In the genomic region with DNA sequence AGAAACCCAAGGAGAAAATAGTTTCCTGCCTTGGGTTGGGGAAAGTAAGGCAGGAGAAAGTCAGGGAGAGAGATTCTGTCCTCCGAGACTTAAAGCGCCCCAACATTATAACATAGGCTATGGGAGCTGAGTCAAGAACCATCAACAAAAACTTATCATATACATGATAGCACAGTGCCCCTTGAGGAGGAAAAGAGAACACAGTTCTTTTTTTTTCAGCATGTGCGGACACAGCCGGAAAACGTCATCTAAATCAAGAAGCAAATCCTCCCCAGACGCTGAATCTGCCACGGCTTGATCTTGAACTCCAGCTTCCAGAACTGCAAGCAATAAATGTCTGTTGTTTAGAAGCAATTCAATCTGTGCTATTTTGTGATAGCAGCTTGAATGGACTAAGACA, we compare ENCODE assay signal across 9 cellular contexts.
DNase-seq lines count a peak whose midpoint lies in the region; ATAC-seq and TF ChIP-seq lines count a peak whose summit lies in the region.
"Had no signal": no experiment of that assay in that cellular context is flagged by ENCODE, and none has a peak within 500 bp of the region (broad histone marks: within the 10 kb centered on the region; RNA-seq: fewer than 3 reads in every experiment).

No MANE protein-coding gene starts in this region.

- WGBS in right lobe of liver (ENCODE audit: insufficient coverage, low coverage, low lambda C conversion rate, missing lambda C conversion rate) = 26% methylated on average over 7 of the region's 7 CpGs

- H3K27ac ChIP-seq in HUES48 (ENCODE audit: low read depth, low read length) (peak overlapping the region; percentile 1), RWPE2 (ENCODE audit: poor library complexity, severe bottlenecking) (no peak overlapping the region), right lobe of liver (no peak overlapping the region)
- H3K27ac ChIP-seq: left lung had no signal

- no peak overlapping the region for H3K4me3 ChIP-seq in HUES48 (ENCODE audit: low read depth, low read length)
- H3K4me3 ChIP-seq in RWPE2 (ENCODE audit: severe bottlenecking) = no peak overlapping the region
- no peak overlapping the region for H3K4me3 ChIP-seq in right lobe of liver
- H3K4me3 ChIP-seq: left lung had no signal

- no peak for TF ChIP-seq POLR2A in right lobe of liver (IDR thresholded peaks at IDR 0.05)

- intact Hi-C loops in right lobe of liver (cut with DNase I) = no loop called here

- H3K27me3 ChIP-seq in HUES48 (ENCODE audit: control insufficient read depth, insufficient read depth, low read length) = no peaks in the 10 kb centered on the region
- H3K27me3 ChIP-seq in RWPE2 (ENCODE audit: insufficient read depth, poor library complexity, severe bottlenecking) = no peaks in the 10 kb centered on the region
- H3K27me3 ChIP-seq in right lobe of liver = no peaks in the 10 kb centered on the region
- H3K27me3 ChIP-seq: left lung had no signal

- H3K36me3 ChIP-seq in HUES48 (ENCODE audit: control insufficient read depth, insufficient read depth, low read length) = no peaks in the 10 kb centered on the region
- H3K36me3 ChIP-seq in RWPE2 (ENCODE audit: low read depth) = no peaks in the 10 kb centered on the region
- no peaks in the 10 kb centered on the region for H3K36me3 ChIP-seq in right lobe of liver
- H3K36me3 ChIP-seq: left lung had no signal

- in situ Hi-C loops in GM13976 (cut with MboI; ENCODE audit: low sequenced_read_pairs, unreplicated experiment) = no loop called here

- H3K4me1 ChIP-seq in HUES48 (ENCODE audit: control insufficient read depth, insufficient read depth, low read length) (peaks cover 13% of the 10 kb centered on the region), RWPE2 (ENCODE audit: insufficient read depth, poor library complexity, severe bottlenecking) (no peaks in the 10 kb centered on the region), right lobe of liver (no peaks in the 10 kb centered on the region)
- H3K4me1 ChIP-seq: left lung had no signal

- DNase-seq in GM13976 (ENCODE audit: low spot score) = peak; percentile 3
- no peak for DNase-seq in RWPE2 (ENCODE audit: low spot score)
- no peak for DNase-seq in right lobe of liver
- no peak for DNase-seq in T-helper 2 cell
- DNase-seq in stimulated activated CD4-positive, alpha-beta T cell treated with anti-CD3 and anti-CD28 coated beads, Interleukin-2, amount 100 ng/mL, for 48 hours = no peak
- DNase-seq: left lung had no signal

- TF ChIP-seq CTCF in GM13976 (IDR thresholded peaks at IDR 0.05; ENCODE audit: borderline replicate concordance, control extremely low read depth, extremely low read depth, insufficient read depth, missing control alignments) (no peak), RWPE2 (IDR thresholded peaks at IDR 0.05; ENCODE audit: poor library complexity, severe bottlenecking) (peak; percentile 23), right lobe of liver (IDR thresholded peaks at IDR 0.05) (peak in 3 of 4 donors; percentile 20 to 37 (median 23))

- H3K9me3 ChIP-seq in HUES48 (ENCODE audit: control insufficient read depth, insufficient read depth, low read length) (no peaks in the 10 kb centered on the region), RWPE2 (ENCODE audit: severe bottlenecking) (no peaks in the 10 kb centered on the region), right lobe of liver (no peaks in the 10 kb centered on the region)
- H3K9me3 ChIP-seq: left lung had no signal

- ATAC-seq in RWPE2 (ENCODE audit: low read depth) (no peak), right lobe of liver (no peak), GM18517 (IDR thresholded peaks at IDR 0.05; ENCODE audit: unreplicated experiment) (no peak), HG02840 (IDR thresholded peaks at IDR 0.05; ENCODE audit: low FRiP score, unreplicated experiment) (no peak)
- ATAC-seq: left lung had no signal

- no peak overlapping the region for H3K9ac ChIP-seq in HUES48 (ENCODE audit: low read depth, low read length)
